33 cellular contexts compared by ENCODE assay signal in the genomic region with DNA sequence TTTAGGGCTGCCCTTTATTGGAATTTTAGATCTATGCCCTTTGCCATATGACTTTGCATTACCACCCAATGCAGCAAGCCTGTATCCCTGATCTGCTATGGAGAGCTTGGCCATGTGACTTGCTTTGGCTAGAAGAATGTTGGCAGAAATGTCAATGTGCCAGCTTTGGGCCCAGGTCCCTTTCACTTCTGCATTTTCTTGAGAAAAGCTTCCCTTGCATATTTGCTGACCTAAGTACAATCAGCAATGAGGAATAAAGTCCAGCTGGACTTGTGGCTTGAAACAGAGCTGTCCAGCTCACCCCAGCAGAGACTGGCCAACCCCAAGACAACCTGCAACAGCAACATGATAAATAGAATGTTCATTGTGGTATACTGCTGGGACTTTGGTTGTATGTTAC.
DNase-seq lines count a peak whose midpoint lies in the region; ATAC-seq, FAIRE-seq and TF ChIP-seq lines count a peak whose summit lies in the region.
"Had no signal": no experiment of that assay in that cellular context is flagged by ENCODE, and none has a peak within 500 bp of the region (broad histone marks: within the 10 kb centered on the region; RNA-seq: fewer than 3 reads in every experiment).

No MANE protein-coding gene starts in this region.

- H3K36me3 ChIP-seq in K562 (ENCODE audit: control insufficient read depth, insufficient read depth, low read length): no peaks in the 10 kb centered on the region
- H3K36me3 ChIP-seq: BLaER1 treated with 17β-estradiol and CSF1 and Interleukin-3, amounts not matched to agents 10 nM and 100 nM; upper lobe of left lung had no signal

- no peaks in the 10 kb centered on the region for H4K20me1 ChIP-seq in K562 (replicated peaks; ENCODE audit: control insufficient read depth, insufficient read depth, low read length)
- H4K20me1 ChIP-seq: BLaER1 treated with 17β-estradiol and CSF1 and Interleukin-3, amounts not matched to agents 10 nM and 100 nM had no signal

- no peak overlapping the region for H2AFZ ChIP-seq in K562 (ENCODE audit: low read depth, low read length)

- no peaks in the 10 kb centered on the region for H3K79me2 ChIP-seq in K562 (ENCODE audit: control insufficient read depth, insufficient read depth, low read length)

- no peak for TF ChIP-seq POLR2A in K562 (conservative IDR thresholded peaks at IDR 0.05)

- no peak for TF ChIP-seq RAD21 in K562 (CRISPR knock-in tag; conservative IDR thresholded peaks at IDR 0.05 in 1 of 2, IDR thresholded peaks at IDR 0.05 in 1 of 2)

- TF ChIP-seq EP300 in K562 (IDR thresholded peaks at IDR 0.05; ENCODE audit: low read length): no peak

- BruUV-seq in K562 (replicated peaks; lab: Mats Ljungman, UMichigan): no TSS peak

- H3K27me3 ChIP-seq in K562 (ENCODE audit: control insufficient read depth in 2 of 2, insufficient read depth in 2 of 2, low read length in 2 of 2): no peaks in the 10 kb centered on the region
- H3K27me3 ChIP-seq: BLaER1 treated with 17β-estradiol and CSF1 and Interleukin-3, amounts not matched to agents 10 nM and 100 nM; upper lobe of left lung had no signal

- POLR2A ChIA-PET in K562 (lab: Yijun Ruan, JAX): no interaction called here

- no peaks in the 10 kb centered on the region for H3K4me1 ChIP-seq in K562 (replicated peaks in 1 of 2; ENCODE audit: control insufficient read depth in 2 of 2, insufficient read depth in 2 of 2, low read length in 2 of 2)
- H3K4me1 ChIP-seq: psoas muscle, upper lobe of left lung had no signal

- H3K9me1 ChIP-seq in K562 (ENCODE audit: control insufficient read depth, insufficient read depth, low read length): no peaks in the 10 kb centered on the region

- FAIRE-seq in K562 (lab: Jason Lieb, UNC): no peak
- FAIRE-seq: bronchial epithelial cell, colon, HTR-8/SVneo, kidney had no signal

- DNase-seq in CD1c-positive myeloid dendritic cell (ENCODE audit: extremely low spot score) (peak; percentile 45), MV-4-11 (lab: John Stamatoyannopoulos, UW) (peak; percentile 81), K562 (ENCODE audit: extremely low read depth in 1 of 4, low spot score in 3 of 4) (no peak), mucosa of gallbladder (ENCODE audit: low spot score) (peak; percentile 13), NCI-H128 (lab: John Stamatoyannopoulos, UW; ENCODE audit: unreplicated experiment) (no peak), NCI-H2227 (lab: John Stamatoyannopoulos, UW; ENCODE audit: unreplicated experiment) (no peak), GF-D8 (lab: John Stamatoyannopoulos, UW) (no peak)
- DNase-seq: activated CD4-positive, alpha-beta T cell treated with anti-CD3 and anti-CD28 coated beads for 36 hours; activated CD8-positive, alpha-beta T cell treated with anti-CD3 and anti-CD28 coated beads, Interleukin-2, amount 10 ng/mL, durations not matched to agents 7 days and 5 days; effector CD4-positive, alpha-beta T cell; glutamatergic neuron; kidney; mesendoderm; naive B cell; NCI-H1048; NCI-H187; NCI-H2171 treated with DMSO at 0.1 percent for 48 hours; NCI-H524; NK-92 treated with Interleukin-12 subunit alpha and Interleukin-12 subunit beta, amount 100 ng/mL, for 24 hours; psoas muscle; stimulated activated CD8-positive, alpha-beta memory T cell treated with anti-CD3 and anti-CD28 coated beads, Interleukin-4, amount 100 ng/mL, for 48 hours; T-helper 2 cell; upper lobe of left lung had no signal

- no peak for ATAC-seq in K562
- no peak for ATAC-seq in GM18511 (IDR thresholded peaks at IDR 0.05; ENCODE audit: unreplicated experiment)
- ATAC-seq: activated CD4-positive, alpha-beta T cell treated with anti-CD3 and anti-CD28 coated beads for 36 hours; activated CD8-positive, alpha-beta T cell treated with anti-CD3 and anti-CD28 coated beads, Interleukin-2, amount 10 ng/mL, durations not matched to agents 7 days and 5 days; activated naive CD4-positive, alpha-beta T cell treated with anti-CD3 and anti-CD28 coated beads, Interleukin-2, amount 50 U/mL, for 72 hours; HCT116; psoas muscle had no signal

- in situ Hi-C loops in K562 (cut with MboI): no loop called here

- H3K9me3 ChIP-seq in K562 (replicated peaks; ENCODE audit: control insufficient read depth, insufficient read depth, low read depth, low read length): no peaks in the 10 kb centered on the region
- H3K9me3 ChIP-seq: BLaER1 treated with 17β-estradiol and CSF1 and Interleukin-3, amounts not matched to agents 10 nM and 100 nM; psoas muscle; upper lobe of left lung had no signal

- H3K4me3 ChIP-seq in K562: no peak overlapping the region
- H3K4me3 ChIP-seq: BLaER1 treated with 17β-estradiol and CSF1 and Interleukin-3, amounts not matched to agents 10 nM and 100 nM; psoas muscle; SK-N-MC; upper lobe of left lung had no signal

- intact Hi-C loops in K562 (cut with micrococcal nuclease): no loop called here

- TF ChIP-seq CTCF in K562 (IDR thresholded peaks at IDR 0.05 in 2 of 3, conservative IDR thresholded peaks at IDR 0.05 in 1 of 3; ENCODE audit: insufficient read depth in 2 of 3, low read depth in 1 of 3, low read length in 3 of 3): no peak

- H3K4me2 ChIP-seq in K562 (ENCODE audit: insufficient read depth, low read length): no peak overlapping the region
- H3K4me2 ChIP-seq: KMS-11 had no signal

- CTCF ChIA-PET in K562 (lab: Yijun Ruan, JAX; ENCODE audit: low intra/inter-chr PET ratio): no interaction called here

- H3K9ac ChIP-seq in K562 (ENCODE audit: insufficient read depth in 1 of 2, low read depth in 2 of 2, low read length in 2 of 2): no peak overlapping the region
- H3K9ac ChIP-seq: BLaER1 treated with 17β-estradiol and CSF1 and Interleukin-3, amounts not matched to agents 10 nM and 100 nM; KMS-11 had no signal

- no peak overlapping the region for H3K27ac ChIP-seq in K562 (ENCODE audit: extremely low read depth, low read depth, low read length)
- H3K27ac ChIP-seq: BLaER1 treated with 17β-estradiol and CSF1 and Interleukin-3, amounts not matched to agents 10 nM and 100 nM; epithelial cell of prostate; KMS-11; psoas muscle; SK-N-MC; upper lobe of left lung had no signal

TF ChIP-seq in K562, 482 proteins besides CTCF, POLR2A, EP300 and RAD21 (continues in another document):
- peak; percentile 31 for TF ChIP-seq ZNF316 (IDR thresholded peaks at IDR 0.05)
- no peak for TF ChIP-seq ARID2 (IDR thresholded peaks at IDR 0.05)
- peak; percentile 21; the same call in 1 of the 2 replicates for TF ChIP-seq MAFG (tag; conservative IDR thresholded peaks at IDR 0.05)
- TF ChIP-seq ZNF212 (CRISPR knock-in tag; IDR thresholded peaks at IDR 0.05): no peak
- TF ChIP-seq THAP7 (CRISPR knock-in tag; IDR thresholded peaks at IDR 0.05): no peak
- TF ChIP-seq ARID3B (CRISPR knock-in tag; IDR thresholded peaks at IDR 0.05; ENCODE audit: borderline replicate concordance): no peak
- no peak for TF ChIP-seq ASH1L (IDR thresholded peaks at IDR 0.05; ENCODE audit: borderline replicate concordance, low read depth, partially characterized antibody)
- no peak for TF ChIP-seq NCOR1 (IDR thresholded peaks at IDR 0.05)
- no peak for TF ChIP-seq ZNF253 (CRISPR knock-in tag; conservative IDR thresholded peaks at IDR 0.05)
- no peak for TF ChIP-seq ZNF444 (CRISPR knock-in tag; IDR thresholded peaks at IDR 0.05)
- 0 out of 2 replicates have a peak, but pooled peaks have one; percentile 6 for TF ChIP-seq C11orf30 (IDR thresholded peaks at IDR 0.05; ENCODE audit: low read depth)
- no peak for TF ChIP-seq ZNF239 (CRISPR knock-in tag; IDR thresholded peaks at IDR 0.05)
- TF ChIP-seq GTF2E2 (tag; IDR thresholded peaks at IDR 0.05): no peak
- TF ChIP-seq ZNF780A (CRISPR knock-in tag; IDR thresholded peaks at IDR 0.05): no peak
- no peak for TF ChIP-seq CLOCK (CRISPR knock-in tag; IDR thresholded peaks at IDR 0.05; ENCODE audit: borderline replicate concordance)

Comparison
In these comparisons a context has a peak if more than half of its experiments do, and no peak if none do; other contexts are left out.
1. DNase-seq: peak in CD1c-positive myeloid dendritic cell (single experiment), MV-4-11 (single experiment) and mucosa of gallbladder (single experiment); none in K562 (0 of 4), NCI-H128 (single experiment), NCI-H2227 (single experiment) and GF-D8 (single experiment).